In genomic region chr11:2382129-2382517, GRCh38 we compare ENCODE assay signal across 13 cellular contexts. TPM values are rescaled to one million over a fixed set of nuclear protein-coding genes. Genes with fewer than 3 reads are reported as not detected.
DNase-seq lines count a peak whose midpoint lies in the region; ATAC-seq and TF ChIP-seq lines count a peak whose summit lies in the region.
"Had no signal": no experiment of that assay in that cellular context is flagged by ENCODE, and none has a peak within 500 bp of the region (broad histone marks: within the 10 kb centered on the region; RNA-seq: fewer than 3 reads in every experiment).

No MANE protein-coding gene starts in this region.

- peaks cover 55% of the 10 kb centered on the region for H3K4me1 Mint-ChIP-seq in memory B cell
- H3K4me1 Mint-ChIP-seq in activated CD4-positive, alpha-beta T cell treated with anti-CD3 and anti-CD28 coated beads, Interleukin-2, amount 10 ng/mL, durations not matched to agents 7 days and 5 days, result peaks cover 59% of the 10 kb centered on the region

- H4K20me1 ChIP-seq in OCI-LY7 (ENCODE audit: insufficient read depth, low read length) (peaks cover 48% of the 10 kb centered on the region), GM23248 (ENCODE audit: insufficient read depth) (no peaks in the 10 kb centered on the region; the same call in 1 of the 2 replicates)

- no peaks in the 10 kb centered on the region for H3K9me2 ChIP-seq in OCI-LY7 (ENCODE audit: insufficient read depth, low read length)
- no peaks in the 10 kb centered on the region for H3K9me2 ChIP-seq in GM23248 (ENCODE audit: insufficient read depth)

- peaks cover 82% of the 10 kb centered on the region for H3K79me2 ChIP-seq in OCI-LY7 (ENCODE audit: insufficient read depth, low read depth, low read length)
- H3K79me2 ChIP-seq in GM23248 (ENCODE audit: insufficient read depth), result peaks cover 94% of the 10 kb centered on the region

- peak overlapping the region; percentile 92 for H3K27ac Mint-ChIP-seq in memory B cell
- H3K27ac Mint-ChIP-seq in activated CD4-positive, alpha-beta T cell treated with anti-CD3 and anti-CD28 coated beads, Interleukin-2, amount 10 ng/mL, durations not matched to agents 7 days and 5 days, result no peak overlapping the region
- H3K27ac Mint-ChIP-seq: nephron progenitor cell had no signal

- 0 out of 2 replicates have a peak, but pooled peaks cover 9% of the 10 kb centered on the region for H3F3A ChIP-seq in GM23248 (ENCODE audit: insufficient read depth)

- H3K4me3 Mint-ChIP-seq in memory B cell, result peak overlapping the region; percentile 83
- H3K4me3 Mint-ChIP-seq in activated CD4-positive, alpha-beta T cell treated with anti-CD3 and anti-CD28 coated beads, Interleukin-2, amount 10 ng/mL, durations not matched to agents 7 days and 5 days, result no peak overlapping the region
- H3K4me3 Mint-ChIP-seq: nephron progenitor cell; stimulated activated naive CD8-positive, alpha-beta T cell treated with anti-CD3 and anti-CD28 coated beads, Interleukin-15, amount 100 ng/mL, for 72 hours had no signal

- intact Hi-C loops in OCI-LY7 (cut with micrococcal nuclease; ENCODE audit: unreplicated experiment) (loop anchor here (5.0 kb wide), 1 partner anchor 860 kb away; no protein-coding TSS in a partner anchor), dorsolateral prefrontal cortex (cut with DNase I) (loop anchor here in 1 of 2 donors (2.0 to 5.0 kb wide), 2 partner anchors 17 to 75 kb away; no protein-coding TSS in a partner anchor), testis (cut with DNase I; ENCODE audit: low total_unique reads) (no loop called here)

- TF ChIP-seq CTCF in OCI-LY7 (conservative IDR thresholded peaks at IDR 0.05; ENCODE audit: low read length), result no peak
- TF ChIP-seq CTCF in dorsolateral prefrontal cortex (IDR thresholded peaks at IDR 0.05 in 54 of 56, conservative IDR thresholded peaks at IDR 0.05 in 2 of 56; ENCODE audit: low read depth in 1 of 56, partially characterized antibody in 56 of 56), result no peak
- no peak for TF ChIP-seq CTCF in testis (IDR thresholded peaks at IDR 0.05)

- H3K9me3 ChIP-seq in OCI-LY7 (ENCODE audit: low read length), result no peaks in the 10 kb centered on the region
- no peaks in the 10 kb centered on the region for H3K9me3 ChIP-seq in testis
- H3K9me3 ChIP-seq in GM23248 (ENCODE audit: low read depth), result no peaks in the 10 kb centered on the region

- H3K36me3 ChIP-seq in OCI-LY7 (ENCODE audit: insufficient read depth, low read length), result peaks cover 57% of the 10 kb centered on the region
- H3K36me3 ChIP-seq in testis (ENCODE audit: low read depth, missing control alignments), result no peaks in the 10 kb centered on the region
- H3K36me3 ChIP-seq in GM23248 (ENCODE audit: low read depth), result no peaks in the 10 kb centered on the region

- no peak for TF ChIP-seq POLR2A in testis (IDR thresholded peaks at IDR 0.05)

- 40 to 57% methylated on average over 4 to 11 of the region's 11 CpGs for WGBS in testis, 2 donors
- 67 to 72% methylated on average over 6 to 11 of the region's 11 CpGs for WGBS in GM23248 (ENCODE audit: low coverage in 1 of 2, low lambda C conversion rate in 2 of 2, missing lambda C conversion rate in 2 of 2), 2 experiments

- no peak for DNase-seq in OCI-LY7 (ENCODE audit: low spot score)
- DNase-seq in dorsolateral prefrontal cortex, result no peak
- DNase-seq in memory B cell (ENCODE audit: low spot score in 2 of 2), result no peak
- no peak for DNase-seq in testis
- no peak for DNase-seq in GM19240 (ENCODE audit: insufficient read length, low spot score)
- DNase-seq in GM23248, result no peak
- DNase-seq in activated CD4-positive, alpha-beta T cell treated with anti-CD3 and anti-CD28 coated beads, Interleukin-2, amount 10 ng/mL, durations not matched to agents 7 days and 5 days, result no peak
- DNase-seq: NCI-H2029; nephron progenitor cell; PC-9; stimulated activated naive CD8-positive, alpha-beta T cell treated with anti-CD3 and anti-CD28 coated beads, Interleukin-15, amount 100 ng/mL, for 72 hours; WERI-Rb-1 had no signal

- ATAC-seq in memory B cell (ENCODE audit: low read depth), result no peak
- ATAC-seq: stimulated activated naive CD8-positive, alpha-beta T cell treated with anti-CD3 and anti-CD28 coated beads, Interleukin-15, amount 100 ng/mL, for 72 hours had no signal

- in situ Hi-C loops in GM23248 (cut with MboI), result no loop called here

- H3K4me3 ChIP-seq in OCI-LY7 (ENCODE audit: low read depth, low read length, poor library complexity, severe bottlenecking) (peak overlapping the region; percentile 99), dorsolateral prefrontal cortex (peak overlapping the region in 19 of 59 donors; percentile 1 to 99 (median 31)), testis (no peak overlapping the region), GM23248 (no peak overlapping the region)
- H3K4me3 ChIP-seq: PC-9 had no signal

- no peaks in the 10 kb centered on the region for H3K27me3 Mint-ChIP-seq in memory B cell
- no peaks in the 10 kb centered on the region for H3K27me3 Mint-ChIP-seq in activated CD4-positive, alpha-beta T cell treated with anti-CD3 and anti-CD28 coated beads, Interleukin-2, amount 10 ng/mL, durations not matched to agents 7 days and 5 days
- H3K27me3 Mint-ChIP-seq: stimulated activated naive CD8-positive, alpha-beta T cell treated with anti-CD3 and anti-CD28 coated beads, Interleukin-15, amount 100 ng/mL, for 72 hours had no signal

- H2AFZ ChIP-seq in OCI-LY7 (ENCODE audit: low read length) (no peak overlapping the region), GM23248 (no peak overlapping the region)
- H2AFZ ChIP-seq: PC-9 had no signal

- peak overlapping the region; percentile 89 for H3K27ac ChIP-seq in OCI-LY7 (ENCODE audit: low read depth, low read length, poor library complexity, severe bottlenecking)
- peak overlapping the region in 57 of 59 donors; percentile 37 to 96 (median 84) for H3K27ac ChIP-seq in dorsolateral prefrontal cortex
- H3K27ac ChIP-seq in testis, result peak overlapping the region; percentile 97 to 98
- H3K27ac ChIP-seq in GM23248, result no peak overlapping the region
- H3K27ac ChIP-seq: PC-9, WERI-Rb-1 had no signal

- no peaks in the 10 kb centered on the region for H3K9me3 Mint-ChIP-seq in memory B cell
- no peaks in the 10 kb centered on the region for H3K9me3 Mint-ChIP-seq in activated CD4-positive, alpha-beta T cell treated with anti-CD3 and anti-CD28 coated beads, Interleukin-2, amount 10 ng/mL, durations not matched to agents 7 days and 5 days
- H3K9me3 Mint-ChIP-seq: activated T-helper 2 cell treated with anti-CD3 and anti-CD28 coated beads, Interferon-gamma antibody, Interleukin-2, Interleukin-4, amounts not matched to agents 10 μg/mL and 5 μg/mL and 100 μg/mL, durations not matched to agents 14 hours and 24 hours and 36 hours; nephron progenitor cell; stimulated activated naive CD8-positive, alpha-beta T cell treated with anti-CD3 and anti-CD28 coated beads, Interleukin-15, amount 100 ng/mL, for 72 hours had no signal

- H3K27me3 ChIP-seq in dorsolateral prefrontal cortex, result no peaks in the 10 kb centered on the region
- H3K27me3 ChIP-seq in testis, result no peaks in the 10 kb centered on the region
- H3K27me3 ChIP-seq in GM23248 (replicated peaks; ENCODE audit: insufficient read depth), result no peaks in the 10 kb centered on the region

- H3K4me1 ChIP-seq in OCI-LY7 (ENCODE audit: insufficient read depth, low read length, poor library complexity, severe bottlenecking) (peaks cover 69% of the 10 kb centered on the region), testis (peaks cover 77% of the 10 kb centered on the region), GM23248 (ENCODE audit: insufficient read depth) (peaks cover 34% of the 10 kb centered on the region)

- BruUV-seq in OCI-LY7 (replicated peaks; lab: Mats Ljungman, UMichigan), result no TSS peak

- H3K4me2 ChIP-seq in OCI-LY7 (ENCODE audit: low read length), result peak overlapping the region; percentile 90
- no peak overlapping the region for H3K4me2 ChIP-seq in GM23248 (ENCODE audit: unreplicated experiment)
- H3K4me2 ChIP-seq: PC-9 had no signal

- CTCF ChIA-PET in OCI-LY7 (lab: Charles Lee; ENCODE audit: unreplicated experiment), result no interaction called here
- CTCF ChIA-PET in activated CD4-positive, alpha-beta T cell treated with anti-CD3 and anti-CD28 coated beads, Interleukin-2, amount 10 ng/mL, durations not matched to agents 7 days and 5 days (lab: Charles Lee), result interaction anchor here (0.9 to 1.6 kb wide), 4 partner anchors 19 to 78 kb away, joined by 3 to 6 read pairs (median 4); partner anchors contain the start of gene TSSC4

- H3K9ac ChIP-seq in GM23248, result no peak overlapping the region

- POLR2A ChIA-PET in OCI-LY7 (lab: Charles Lee), result no interaction called here
- POLR2A ChIA-PET in activated CD4-positive, alpha-beta T cell treated with anti-CD3 and anti-CD28 coated beads, Interleukin-2, amount 10 ng/mL, durations not matched to agents 7 days and 5 days (lab: Charles Lee), result no interaction called here

- no peaks in the 10 kb centered on the region for H3K36me3 Mint-ChIP-seq in memory B cell
- peaks cover 16% of the 10 kb centered on the region for H3K36me3 Mint-ChIP-seq in activated CD4-positive, alpha-beta T cell treated with anti-CD3 and anti-CD28 coated beads, Interleukin-2, amount 10 ng/mL, durations not matched to agents 7 days and 5 days (ENCODE audit: low read depth)

RNA-seq across cellular contexts. Expression of gene CD81, which starts 5.0 kb away (rescaled TPM):
- 233 and 290 TPM in 2 replicates for total RNA-seq in OCI-LY7 (2014; rRNA removed; shearing (Covaris generic))
- total RNA-seq in OCI-LY7 (2022) (343 and 404 TPM in 2 replicates), dorsolateral prefrontal cortex (100 to 1,000 TPM; 342 to 666 (median 436) TPM), testis (100 to 1,000 TPM; 541 to 829 TPM)
- polyA plus RNA-seq in testis (ENCODE audit: insufficient read depth, low read depth, low replicate concordance) (665 TPM), GM23248 (2016; fragmentation: Nextera tagmentation; extraction: Ambion mirVana) (66.8 and 67.6 TPM in 2 replicates)
- 363 and 434 TPM in 2 replicates for total RNA-seq in GM23248 (2014; rRNA removed; shearing (Covaris generic))
- 100 to 1,000 TPM; 137 to 157 TPM for total RNA-seq in activated CD4-positive, alpha-beta T cell treated with anti-CD3 and anti-CD28 coated beads, Interleukin-2, amount 10 ng/mL, durations not matched to agents 7 days and 5 days

RNA-seq across cellular contexts. Expression of gene TSSC4, which starts 18.4 kb away (rescaled TPM):
- 40.4 and 43.5 TPM in 2 replicates for total RNA-seq in OCI-LY7 (2014; rRNA removed; shearing (Covaris generic))
- 41.3 and 50.9 TPM in 2 replicates for total RNA-seq in OCI-LY7 (2022)
- 10 to 100 TPM; 23.7 to 48.6 (median 34.3) TPM for total RNA-seq in dorsolateral prefrontal cortex
- 10 to 100 TPM; 87.4 to 95.5 TPM for total RNA-seq in testis
- polyA plus RNA-seq in testis (ENCODE audit: insufficient read depth, low read depth, low replicate concordance), result 133 TPM
- 44.4 and 50.3 TPM in 2 replicates for total RNA-seq in GM23248 (2014; rRNA removed; shearing (Covaris generic))
- polyA plus RNA-seq in GM23248 (2016; fragmentation: Nextera tagmentation; extraction: Ambion mirVana), result 61.8 and 69.8 TPM in 2 replicates
- 10 to 100 TPM; 31.1 to 47.5 TPM for total RNA-seq in activated CD4-positive, alpha-beta T cell treated with anti-CD3 and anti-CD28 coated beads, Interleukin-2, amount 10 ng/mL, durations not matched to agents 7 days and 5 days
